In the genomic region with DNA sequence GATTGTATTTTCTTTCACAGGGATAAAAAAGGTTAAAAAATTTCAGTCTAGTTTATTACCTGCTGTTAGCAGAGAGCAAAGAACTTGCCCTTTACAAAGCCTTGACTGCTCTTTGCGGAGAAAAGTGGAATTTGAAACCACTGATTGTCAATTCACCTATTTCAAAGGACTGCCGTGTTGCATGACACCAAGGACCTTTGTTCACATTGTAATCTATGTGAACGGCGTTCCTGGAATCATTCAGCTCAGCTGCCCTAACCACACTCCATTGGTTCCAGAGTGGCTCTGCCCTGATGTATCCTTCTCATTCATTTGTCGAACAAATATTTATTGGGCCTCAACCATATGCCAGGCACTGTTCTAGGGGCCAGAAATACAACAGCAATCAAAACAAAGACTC, we compare ENCODE assay signal across 1 cellular context.
TF ChIP-seq lines count a peak whose summit lies in the region.

No MANE protein-coding gene starts in this region.

TF ChIP-seq in HepG2, 621 proteins besides CTCF, POLR2A, EP300 and RAD21 (continued from another document and continues in another):
- no peak for TF ChIP-seq ZSCAN31 (CRISPR knock-in tag; IDR thresholded peaks at IDR 0.05; ENCODE audit: low read depth)
- TF ChIP-seq ZMYM2 (CRISPR knock-in tag; IDR thresholded peaks at IDR 0.05): no peak
- no peak for TF ChIP-seq ZNF619 (CRISPR knock-in tag; IDR thresholded peaks at IDR 0.05)
- no peak for TF ChIP-seq ZNF251 (CRISPR knock-in tag; IDR thresholded peaks at IDR 0.05)
- TF ChIP-seq ZNF383 (CRISPR knock-in tag; IDR thresholded peaks at IDR 0.05; ENCODE audit: borderline replicate concordance): no peak
- no peak for TF ChIP-seq ZNF616 (CRISPR knock-in tag; IDR thresholded peaks at IDR 0.05; ENCODE audit: low read depth)
- TF ChIP-seq, protein P1, sequence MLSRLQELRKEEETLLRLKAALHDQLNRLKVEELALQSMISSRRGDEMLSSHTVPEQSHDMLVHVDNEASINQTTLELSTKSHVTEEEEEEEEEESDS (CRISPR knock-in tag; IDR thresholded peaks at IDR 0.05; ENCODE audit: borderline replicate concordance): no peak
- TF ChIP-seq ETV6 (CRISPR knock-in tag; conservative IDR thresholded peaks at IDR 0.05): no peak
- TF ChIP-seq ZBTB42 (CRISPR knock-in tag; IDR thresholded peaks at IDR 0.05): no peak
- TF ChIP-seq ZNF343 (CRISPR knock-in tag; IDR thresholded peaks at IDR 0.05): no peak
- TF ChIP-seq, protein P2, sequence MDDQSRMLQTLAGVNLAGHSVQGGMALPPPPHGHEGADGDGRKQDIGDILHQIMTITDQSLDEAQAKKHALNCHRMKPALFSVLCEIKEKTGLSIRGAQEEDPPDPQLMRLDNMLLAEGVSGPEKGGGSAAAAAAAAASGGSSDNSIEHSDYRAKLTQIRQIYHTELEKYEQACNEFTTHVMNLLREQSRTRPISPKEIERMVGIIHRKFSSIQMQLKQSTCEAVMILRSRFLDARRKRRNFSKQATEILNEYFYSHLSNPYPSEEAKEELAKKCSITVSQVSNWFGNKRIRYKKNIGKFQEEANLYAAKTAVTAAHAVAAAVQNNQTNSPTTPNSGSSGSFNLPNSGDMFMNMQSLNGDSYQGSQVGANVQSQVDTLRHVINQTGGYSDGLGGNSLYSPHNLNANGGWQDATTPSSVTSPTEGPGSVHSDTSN (CRISPR knock-in tag; IDR thresholded peaks at IDR 0.05; ENCODE audit: borderline replicate concordance): no peak
- TF ChIP-seq ZNF678 (CRISPR knock-in tag; IDR thresholded peaks at IDR 0.05): no peak
- no peak for TF ChIP-seq MEIS1 (CRISPR knock-in tag; IDR thresholded peaks at IDR 0.05; ENCODE audit: borderline replicate concordance)
- TF ChIP-seq FLYWCH1 (CRISPR knock-in tag; IDR thresholded peaks at IDR 0.05): no peak
- TF ChIP-seq NR2F2 (IDR thresholded peaks at IDR 0.05; ENCODE audit: borderline replicate concordance, low read depth): peak; percentile 63
- no peak for TF ChIP-seq HMG20B (CRISPR knock-in tag; conservative IDR thresholded peaks at IDR 0.05)
- no peak for TF ChIP-seq SP5 (CRISPR knock-in tag; IDR thresholded peaks at IDR 0.05; ENCODE audit: borderline replicate concordance, low read depth)
- TF ChIP-seq HNRNPUL1 (IDR thresholded peaks at IDR 0.05; ENCODE audit: low read depth, low read length): no peak
- no peak for TF ChIP-seq ZNF777 (CRISPR knock-in tag; IDR thresholded peaks at IDR 0.05)
- TF ChIP-seq HNF4A (CRISPR knock-in tag; IDR thresholded peaks at IDR 0.05): peak; percentile 88
- TF ChIP-seq ZFP90 (CRISPR knock-in tag; IDR thresholded peaks at IDR 0.05; ENCODE audit: borderline replicate concordance): no peak
- TF ChIP-seq SOX6 (IDR thresholded peaks at IDR 0.05): no peak
- peak; percentile 95 for TF ChIP-seq SOX6 (CRISPR knock-in tag; IDR thresholded peaks at IDR 0.05)
- TF ChIP-seq JDP2 (CRISPR knock-in tag; IDR thresholded peaks at IDR 0.05; ENCODE audit: borderline replicate concordance): no peak
- 0 out of 2 replicates have a peak, but pooled peaks have one; percentile 22 for TF ChIP-seq ZNF614 (CRISPR knock-in tag; IDR thresholded peaks at IDR 0.05; ENCODE audit: borderline replicate concordance)
- TF ChIP-seq, protein P3, sequence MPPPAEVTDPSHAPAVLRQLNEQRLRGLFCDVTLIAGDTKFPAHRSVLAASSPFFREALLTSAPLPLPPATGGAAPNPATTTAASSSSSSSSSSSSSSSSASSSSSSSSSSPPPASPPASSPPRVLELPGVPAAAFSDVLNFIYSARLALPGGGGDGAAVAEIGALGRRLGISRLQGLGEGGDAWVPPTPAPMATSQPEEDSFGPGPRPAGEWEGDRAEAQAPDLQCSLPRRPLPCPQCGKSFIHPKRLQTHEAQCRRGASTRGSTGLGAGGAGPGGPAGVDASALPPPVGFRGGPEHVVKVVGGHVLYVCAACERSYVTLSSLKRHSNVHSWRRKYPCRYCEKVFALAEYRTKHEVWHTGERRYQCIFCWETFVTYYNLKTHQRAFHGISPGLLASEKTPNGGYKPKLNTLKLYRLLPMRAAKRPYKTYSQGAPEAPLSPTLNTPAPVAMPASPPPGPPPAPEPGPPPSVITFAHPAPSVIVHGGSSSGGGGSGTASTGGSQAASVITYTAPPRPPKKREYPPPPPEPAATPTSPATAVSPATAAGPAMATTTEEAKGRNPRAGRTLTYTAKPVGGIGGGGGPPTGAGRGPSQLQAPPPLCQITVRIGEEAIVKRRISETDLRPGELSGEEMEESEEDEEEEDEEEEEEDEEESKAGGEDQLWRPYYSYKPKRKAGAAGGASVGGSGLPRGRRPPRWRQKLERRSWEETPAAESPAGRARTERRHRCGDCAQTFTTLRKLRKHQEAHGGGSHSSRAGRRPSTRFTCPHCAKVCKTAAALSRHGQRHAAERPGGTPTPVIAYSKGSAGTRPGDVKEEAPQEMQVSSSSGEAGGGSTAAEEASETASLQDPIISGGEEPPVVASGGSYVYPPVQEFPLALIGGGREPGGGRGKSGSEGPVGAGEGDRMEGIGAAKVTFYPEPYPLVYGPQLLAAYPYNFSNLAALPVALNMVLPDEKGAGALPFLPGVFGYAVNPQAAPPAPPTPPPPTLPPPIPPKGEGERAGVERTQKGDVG (CRISPR knock-in tag; IDR thresholded peaks at IDR 0.05; ENCODE audit: borderline replicate concordance): no peak
- TF ChIP-seq, protein P4, sequence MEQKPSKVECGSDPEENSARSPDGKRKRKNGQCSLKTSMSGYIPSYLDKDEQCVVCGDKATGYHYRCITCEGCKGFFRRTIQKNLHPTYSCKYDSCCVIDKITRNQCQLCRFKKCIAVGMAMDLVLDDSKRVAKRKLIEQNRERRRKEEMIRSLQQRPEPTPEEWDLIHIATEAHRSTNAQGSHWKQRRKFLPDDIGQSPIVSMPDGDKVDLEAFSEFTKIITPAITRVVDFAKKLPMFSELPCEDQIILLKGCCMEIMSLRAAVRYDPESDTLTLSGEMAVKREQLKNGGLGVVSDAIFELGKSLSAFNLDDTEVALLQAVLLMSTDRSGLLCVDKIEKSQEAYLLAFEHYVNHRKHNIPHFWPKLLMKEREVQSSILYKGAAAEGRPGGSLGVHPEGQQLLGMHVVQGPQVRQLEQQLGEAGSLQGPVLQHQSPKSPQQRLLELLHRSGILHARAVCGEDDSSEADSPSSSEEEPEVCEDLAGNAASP (CRISPR knock-in tag; IDR thresholded peaks at IDR 0.05; ENCODE audit: borderline replicate concordance): peak; percentile 34; the same call in 1 of the 2 replicates
- TF ChIP-seq, protein P5, sequence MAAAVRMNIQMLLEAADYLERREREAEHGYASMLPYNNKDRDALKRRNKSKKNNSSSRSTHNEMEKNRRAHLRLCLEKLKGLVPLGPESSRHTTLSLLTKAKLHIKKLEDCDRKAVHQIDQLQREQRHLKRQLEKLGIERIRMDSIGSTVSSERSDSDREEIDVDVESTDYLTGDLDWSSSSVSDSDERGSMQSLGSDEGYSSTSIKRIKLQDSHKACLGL (CRISPR knock-in tag; IDR thresholded peaks at IDR 0.05): no peak
- TF ChIP-seq ZNF138 (CRISPR knock-in tag; IDR thresholded peaks at IDR 0.05; ENCODE audit: low read depth): no peak
- peak; percentile 44; the same call in 1 of the 2 replicates for TF ChIP-seq HOXA5 (CRISPR knock-in tag; IDR thresholded peaks at IDR 0.05)
- TF ChIP-seq, protein P6, sequence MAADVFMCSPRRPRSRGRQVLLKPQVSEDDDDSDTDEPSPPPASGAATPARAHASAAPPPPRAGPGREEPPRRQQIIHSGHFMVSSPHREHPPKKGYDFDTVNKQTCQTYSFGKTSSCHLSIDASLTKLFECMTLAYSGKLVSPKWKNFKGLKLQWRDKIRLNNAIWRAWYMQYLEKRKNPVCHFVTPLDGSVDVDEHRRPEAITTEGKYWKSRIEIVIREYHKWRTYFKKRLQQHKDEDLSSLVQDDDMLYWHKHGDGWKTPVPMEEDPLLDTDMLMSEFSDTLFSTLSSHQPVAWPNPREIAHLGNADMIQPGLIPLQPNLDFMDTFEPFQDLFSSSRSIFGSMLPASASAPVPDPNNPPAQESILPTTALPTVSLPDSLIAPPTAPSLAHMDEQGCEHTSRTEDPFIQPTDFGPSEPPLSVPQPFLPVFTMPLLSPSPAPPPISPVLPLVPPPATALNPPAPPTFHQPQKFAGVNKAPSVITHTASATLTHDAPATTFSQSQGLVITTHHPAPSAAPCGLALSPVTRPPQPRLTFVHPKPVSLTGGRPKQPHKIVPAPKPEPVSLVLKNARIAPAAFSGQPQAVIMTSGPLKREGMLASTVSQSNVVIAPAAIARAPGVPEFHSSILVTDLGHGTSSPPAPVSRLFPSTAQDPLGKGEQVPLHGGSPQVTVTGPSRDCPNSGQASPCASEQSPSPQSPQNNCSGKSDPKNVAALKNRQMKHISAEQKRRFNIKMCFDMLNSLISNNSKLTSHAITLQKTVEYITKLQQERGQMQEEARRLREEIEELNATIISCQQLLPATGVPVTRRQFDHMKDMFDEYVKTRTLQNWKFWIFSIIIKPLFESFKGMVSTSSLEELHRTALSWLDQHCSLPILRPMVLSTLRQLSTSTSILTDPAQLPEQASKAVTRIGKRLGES (CRISPR knock-in tag; IDR thresholded peaks at IDR 0.05; ENCODE audit: borderline replicate concordance): no peak
- no peak for TF ChIP-seq ZNF720 (CRISPR knock-in tag; IDR thresholded peaks at IDR 0.05)
- TF ChIP-seq KDM2A (CRISPR knock-in tag; IDR thresholded peaks at IDR 0.05; ENCODE audit: borderline replicate concordance, low read depth): no peak
- TF ChIP-seq, protein P7, sequence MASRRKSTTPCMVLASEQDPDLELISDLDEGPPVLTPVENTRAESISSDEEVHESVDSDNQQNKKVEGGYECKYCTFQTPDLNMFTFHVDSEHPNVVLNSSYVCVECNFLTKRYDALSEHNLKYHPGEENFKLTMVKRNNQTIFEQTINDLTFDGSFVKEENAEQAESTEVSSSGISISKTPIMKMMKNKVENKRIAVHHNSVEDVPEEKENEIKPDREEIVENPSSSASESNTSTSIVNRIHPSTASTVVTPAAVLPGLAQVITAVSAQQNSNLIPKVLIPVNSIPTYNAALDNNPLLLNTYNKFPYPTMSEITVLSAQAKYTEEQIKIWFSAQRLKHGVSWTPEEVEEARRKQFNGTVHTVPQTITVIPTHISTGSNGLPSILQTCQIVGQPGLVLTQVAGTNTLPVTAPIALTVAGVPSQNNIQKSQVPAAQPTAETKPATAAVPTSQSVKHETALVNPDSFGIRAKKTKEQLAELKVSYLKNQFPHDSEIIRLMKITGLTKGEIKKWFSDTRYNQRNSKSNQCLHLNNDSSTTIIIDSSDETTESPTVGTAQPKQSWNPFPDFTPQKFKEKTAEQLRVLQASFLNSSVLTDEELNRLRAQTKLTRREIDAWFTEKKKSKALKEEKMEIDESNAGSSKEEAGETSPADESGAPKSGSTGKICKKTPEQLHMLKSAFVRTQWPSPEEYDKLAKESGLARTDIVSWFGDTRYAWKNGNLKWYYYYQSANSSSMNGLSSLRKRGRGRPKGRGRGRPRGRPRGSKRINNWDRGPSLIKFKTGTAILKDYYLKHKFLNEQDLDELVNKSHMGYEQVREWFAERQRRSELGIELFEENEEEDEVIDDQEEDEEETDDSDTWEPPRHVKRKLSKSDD (CRISPR knock-in tag; IDR thresholded peaks at IDR 0.05; ENCODE audit: low read depth): no peak
- TF ChIP-seq, protein P8, sequence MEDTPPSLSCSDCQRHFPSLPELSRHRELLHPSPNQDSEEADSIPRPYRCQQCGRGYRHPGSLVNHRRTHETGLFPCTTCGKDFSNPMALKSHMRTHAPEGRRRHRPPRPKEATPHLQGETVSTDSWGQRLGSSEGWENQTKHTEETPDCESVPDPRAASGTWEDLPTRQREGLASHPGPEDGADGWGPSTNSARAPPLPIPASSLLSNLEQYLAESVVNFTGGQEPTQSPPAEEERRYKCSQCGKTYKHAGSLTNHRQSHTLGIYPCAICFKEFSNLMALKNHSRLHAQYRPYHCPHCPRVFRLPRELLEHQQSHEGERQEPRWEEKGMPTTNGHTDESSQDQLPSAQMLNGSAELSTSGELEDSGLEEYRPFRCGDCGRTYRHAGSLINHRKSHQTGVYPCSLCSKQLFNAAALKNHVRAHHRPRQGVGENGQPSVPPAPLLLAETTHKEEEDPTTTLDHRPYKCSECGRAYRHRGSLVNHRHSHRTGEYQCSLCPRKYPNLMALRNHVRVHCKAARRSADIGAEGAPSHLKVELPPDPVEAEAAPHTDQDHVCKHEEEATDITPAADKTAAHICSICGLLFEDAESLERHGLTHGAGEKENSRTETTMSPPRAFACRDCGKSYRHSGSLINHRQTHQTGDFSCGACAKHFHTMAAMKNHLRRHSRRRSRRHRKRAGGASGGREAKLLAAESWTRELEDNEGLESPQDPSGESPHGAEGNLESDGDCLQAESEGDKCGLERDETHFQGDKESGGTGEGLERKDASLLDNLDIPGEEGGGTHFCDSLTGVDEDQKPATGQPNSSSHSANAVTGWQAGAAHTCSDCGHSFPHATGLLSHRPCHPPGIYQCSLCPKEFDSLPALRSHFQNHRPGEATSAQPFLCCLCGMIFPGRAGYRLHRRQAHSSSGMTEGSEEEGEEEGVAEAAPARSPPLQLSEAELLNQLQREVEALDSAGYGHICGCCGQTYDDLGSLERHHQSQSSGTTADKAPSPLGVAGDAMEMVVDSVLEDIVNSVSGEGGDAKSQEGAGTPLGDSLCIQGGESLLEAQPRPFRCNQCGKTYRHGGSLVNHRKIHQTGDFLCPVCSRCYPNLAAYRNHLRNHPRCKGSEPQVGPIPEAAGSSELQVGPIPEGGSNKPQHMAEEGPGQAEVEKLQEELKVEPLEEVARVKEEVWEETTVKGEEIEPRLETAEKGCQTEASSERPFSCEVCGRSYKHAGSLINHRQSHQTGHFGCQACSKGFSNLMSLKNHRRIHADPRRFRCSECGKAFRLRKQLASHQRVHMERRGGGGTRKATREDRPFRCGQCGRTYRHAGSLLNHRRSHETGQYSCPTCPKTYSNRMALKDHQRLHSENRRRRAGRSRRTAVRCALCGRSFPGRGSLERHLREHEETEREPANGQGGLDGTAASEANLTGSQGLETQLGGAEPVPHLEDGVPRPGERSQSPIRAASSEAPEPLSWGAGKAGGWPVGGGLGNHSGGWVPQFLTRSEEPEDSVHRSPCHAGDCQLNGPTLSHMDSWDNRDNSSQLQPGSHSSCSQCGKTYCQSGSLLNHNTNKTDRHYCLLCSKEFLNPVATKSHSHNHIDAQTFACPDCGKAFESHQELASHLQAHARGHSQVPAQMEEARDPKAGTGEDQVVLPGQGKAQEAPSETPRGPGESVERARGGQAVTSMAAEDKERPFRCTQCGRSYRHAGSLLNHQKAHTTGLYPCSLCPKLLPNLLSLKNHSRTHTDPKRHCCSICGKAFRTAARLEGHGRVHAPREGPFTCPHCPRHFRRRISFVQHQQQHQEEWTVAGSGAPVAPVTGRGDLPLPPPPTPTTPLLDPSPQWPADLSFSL (CRISPR knock-in tag; IDR thresholded peaks at IDR 0.05): no peak
- TF ChIP-seq ATM (IDR thresholded peaks at IDR 0.05; ENCODE audit: borderline replicate concordance): no peak
- TF ChIP-seq GABPB1 (CRISPR knock-in tag; IDR thresholded peaks at IDR 0.05): no peak
- no peak for TF ChIP-seq HNRNPH1 (optimal IDR thresholded peaks at IDR 0.05; ENCODE audit: low read depth, low read length)
- TF ChIP-seq TBX3 (IDR thresholded peaks at IDR 0.05; ENCODE audit: borderline replicate concordance): peak; percentile 31; the same call in 1 of the 2 replicates
- TF ChIP-seq SMC3 (IDR thresholded peaks at IDR 0.05; ENCODE audit: low read length): peak; percentile 10; the same call in 1 of the 2 replicates
- TF ChIP-seq ZFP37 (CRISPR knock-in tag; IDR thresholded peaks at IDR 0.05; ENCODE audit: borderline replicate concordance): no peak
- no peak for TF ChIP-seq ZNF660 (CRISPR knock-in tag; IDR thresholded peaks at IDR 0.05; ENCODE audit: borderline replicate concordance, low read depth)
- TF ChIP-seq, protein P9, sequence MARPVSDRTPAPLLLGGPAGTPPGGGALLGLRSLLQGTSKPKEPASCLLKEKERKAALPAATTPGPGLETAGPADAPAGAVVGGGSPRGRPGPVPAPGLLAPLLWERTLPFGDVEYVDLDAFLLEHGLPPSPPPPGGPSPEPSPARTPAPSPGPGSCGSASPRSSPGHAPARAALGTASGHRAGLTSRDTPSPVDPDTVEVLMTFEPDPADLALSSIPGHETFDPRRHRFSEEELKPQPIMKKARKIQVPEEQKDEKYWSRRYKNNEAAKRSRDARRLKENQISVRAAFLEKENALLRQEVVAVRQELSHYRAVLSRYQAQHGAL (CRISPR knock-in tag; IDR thresholded peaks at IDR 0.05; ENCODE audit: not compliant biosample characterization): no peak
